In the genomic region with DNA sequence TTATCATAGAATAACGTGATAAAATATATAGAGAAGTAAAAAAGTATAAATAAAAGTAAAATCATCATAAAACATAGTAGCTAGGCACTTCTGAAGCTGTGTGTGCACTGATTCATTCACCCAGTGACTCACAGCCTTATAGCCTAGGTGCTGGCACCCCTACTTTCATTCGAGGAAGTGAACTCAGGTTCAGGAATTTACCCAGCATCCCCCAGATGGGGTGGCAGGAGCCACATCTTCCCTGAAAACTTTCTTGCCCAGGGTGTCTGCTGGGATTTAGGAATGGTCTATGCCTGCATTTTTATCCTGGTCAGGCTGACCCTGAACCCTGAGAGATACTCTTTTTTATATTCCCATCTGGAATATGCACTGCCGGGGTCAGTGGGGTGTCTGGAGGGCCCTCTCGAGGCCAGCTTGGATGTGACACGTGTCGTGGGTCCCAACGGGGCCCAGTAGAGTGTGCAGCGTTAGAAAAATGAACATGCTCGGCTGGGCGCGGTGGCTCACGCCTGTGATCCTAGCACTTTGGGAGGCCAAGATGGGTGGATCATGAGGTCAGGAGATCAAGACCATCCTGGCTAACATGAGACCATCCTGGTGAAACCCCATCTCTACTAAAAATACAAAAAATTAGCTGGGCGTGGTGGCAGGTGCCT, we compare ENCODE assay signal across 11 cellular contexts. TPM values are rescaled to one million over a fixed set of nuclear protein-coding genes. Genes with fewer than 3 reads are reported as not detected.
DNase-seq lines count a peak whose midpoint lies in the region; ATAC-seq and TF ChIP-seq lines count a peak whose summit lies in the region.
"Had no signal": no experiment of that assay in that cellular context is flagged by ENCODE, and none has a peak within 500 bp of the region (broad histone marks: within the 10 kb centered on the region; RNA-seq: fewer than 3 reads in every experiment).

No MANE protein-coding gene starts in this region.

- H3K4me3 ChIP-seq in ACC112 (ENCODE audit: low read depth, low read length) (no peak overlapping the region), testis (no peak overlapping the region)
- H3K4me3 ChIP-seq: transverse colon had no signal

- H3K36me3 ChIP-seq in ACC112 (ENCODE audit: insufficient read depth, low read length) (no peaks in the 10 kb centered on the region), testis (ENCODE audit: low read depth, missing control alignments) (no peaks in the 10 kb centered on the region)

- no peak for TF ChIP-seq CTCF in testis (IDR thresholded peaks at IDR 0.05)

- ATAC-seq in HG03460 (IDR thresholded peaks at IDR 0.05; ENCODE audit: unreplicated experiment): no peak
- ATAC-seq in GM21786 (IDR thresholded peaks at IDR 0.05; ENCODE audit: unreplicated experiment): no peak
- ATAC-seq: activated CD8-positive, alpha-beta T cell treated with anti-CD3 and anti-CD28 coated beads, Interleukin-2, amount 10 ng/mL, durations not matched to agents 7 days and 5 days had no signal

- WGBS in testis, 2 donors: 87 to 89% methylated on average over 13 of the region's 13 CpGs

- no peak for TF ChIP-seq POLR2A in testis (IDR thresholded peaks at IDR 0.05)

- peak; percentile 27 for DNase-seq in HS-27A (ENCODE audit: low read depth)
- peak; percentile 58 for DNase-seq in amniotic epithelial cell (ENCODE audit: low read depth)
- peak; percentile 23 for DNase-seq in glomerular endothelial cell (ENCODE audit: extremely low read depth, low read depth, low spot score)
- no peak for DNase-seq in testis
- DNase-seq in NCI-H2171 (lab: John Stamatoyannopoulos, UW): no peak
- DNase-seq: activated CD8-positive, alpha-beta T cell treated with anti-CD3 and anti-CD28 coated beads, Interleukin-2, amount 10 ng/mL, durations not matched to agents 7 days and 5 days; NCI-H1694; transverse colon had no signal

- no peaks in the 10 kb centered on the region for H3K79me2 ChIP-seq in ACC112 (ENCODE audit: control insufficient read depth, insufficient read depth, low read length, unreplicated experiment)

- H3K27ac ChIP-seq in ACC112 (ENCODE audit: low read depth, low read length) (peak overlapping the region; percentile 53), testis (no peak overlapping the region)
- H3K27ac ChIP-seq: transverse colon had no signal

- H3K4me1 ChIP-seq in ACC112 (ENCODE audit: control insufficient read depth, insufficient read depth, low read length, unreplicated experiment) (peaks cover 11% of the 10 kb centered on the region), testis (no peaks in the 10 kb centered on the region)
- H3K4me1 ChIP-seq: transverse colon had no signal

- intact Hi-C loops in testis (cut with DNase I; ENCODE audit: low total_unique reads): no loop called here

- H2AFZ ChIP-seq in ACC112 (ENCODE audit: low read length, unreplicated experiment): no peak overlapping the region

- H3K9me3 ChIP-seq in testis: no peaks in the 10 kb centered on the region
- H3K9me3 ChIP-seq: transverse colon had no signal

- H3K27me3 ChIP-seq in ACC112 (ENCODE audit: insufficient read depth, low read length): no peaks in the 10 kb centered on the region
- no peaks in the 10 kb centered on the region for H3K27me3 ChIP-seq in testis
- H3K27me3 ChIP-seq: transverse colon had no signal

RNA-seq across cellular contexts. Expression of a gene that starts 45.1 kb away (rescaled TPM):
- total RNA-seq in glomerular endothelial cell (0.15 and 0.93 TPM in 2 replicates), testis (1 to 10 TPM; 4.7 to 7.3 TPM)
- 11.9 TPM for polyA plus RNA-seq in testis (ENCODE audit: insufficient read depth, low read depth, low replicate concordance)
- total RNA-seq: activated CD8-positive, alpha-beta T cell treated with anti-CD3 and anti-CD28 coated beads, Interleukin-2, amount 10 ng/mL, durations not matched to agents 7 days and 5 days had no signal

Comparison
In these comparisons a context has a peak if more than half of its experiments do, and no peak if none do; other contexts are left out.
1. DNase-seq: peak in HS-27A (single experiment), amniotic epithelial cell (single experiment) and glomerular endothelial cell (single experiment); none in testis (single experiment) and NCI-H2171 (single experiment).